In genomic region chr2:95166065-95166763, GRCh38 we compare ENCODE assay signal across 8 cellular contexts. TPM values are rescaled to one million over a fixed set of nuclear protein-coding genes. Genes with fewer than 3 reads are reported as not detected.
DNase-seq lines count a peak whose midpoint lies in the region; ATAC-seq lines count a peak whose summit lies in the region.

No MANE protein-coding gene starts in this region.

- in situ Hi-C loops in ACHN (cut with HindIII; ENCODE audit: low pct_ligation_motif_present, low pct_unique_long_range_greater_than_20kb, low sequenced_read_pairs): no loop called here

- no peaks in the 10 kb centered on the region for H3K36me3 ChIP-seq in duodenal mucosa (ENCODE audit: control insufficient read depth in 1 of 2, insufficient read depth in 2 of 2, low read length in 2 of 2)

- H3K4me1 ChIP-seq in duodenal mucosa (ENCODE audit: control insufficient read depth in 1 of 2, insufficient read depth in 2 of 2, low read length in 2 of 2): peaks cover 14 to 16% of the 10 kb centered on the region in 2 donors

- H3K27ac ChIP-seq in duodenal mucosa (ENCODE audit: low read depth, low read length): no peak overlapping the region

- peaks cover 0 to 17% (median 2%) of the 10 kb centered on the region in 9 donors for H3K9me3 Mint-ChIP-seq in naive thymus-derived CD8-positive, alpha-beta T cell

- H3K27ac Mint-ChIP-seq in naive thymus-derived CD8-positive, alpha-beta T cell: peak overlapping the region; percentile 97 to 99 (median 98)

- peaks cover 0 to 16% (median 0%) of the 10 kb centered on the region in 3 donors for H3K36me3 Mint-ChIP-seq in naive thymus-derived CD8-positive, alpha-beta T cell

- peak overlapping the region; percentile 81 for H3K4me3 ChIP-seq in Jurkat, Clone E6-1 (ENCODE audit: low read length)
- H3K4me3 ChIP-seq in duodenal mucosa (ENCODE audit: low read depth in 1 of 2, low read length in 2 of 2): peak overlapping the region; percentile 95 to 99

- DNase-seq in ACHN (peak; percentile 28), dermis blood vessel endothelial cell (no peak), kidney tubule cell (ENCODE audit: low spot score) (no peak)
- no peak for DNase-seq in Jurkat, Clone E6-1 (ENCODE audit: low read depth, low spot score)
- DNase-seq in naive thymus-derived CD8-positive, alpha-beta T cell: no peak

- POLR2A ChIA-PET in naive thymus-derived CD8-positive, alpha-beta T cell (lab: Charles Lee): interaction anchor here (1.1 to 3.0 kb wide), 3 partner anchors 41 to 143 kb away, joined by 3 to 26 read pairs (median 4); partner anchors contain the start of genes MRPS5 and ZNF892

- ATAC-seq in GM19324 (IDR thresholded peaks at IDR 0.05; ENCODE audit: low FRiP score, unreplicated experiment) (peak; percentile 11), GM21423 (IDR thresholded peaks at IDR 0.05; ENCODE audit: unreplicated experiment) (no peak)
- ATAC-seq in naive thymus-derived CD8-positive, alpha-beta T cell: peak; percentile 15

- H3K4me1 Mint-ChIP-seq in naive thymus-derived CD8-positive, alpha-beta T cell: peaks cover 13 to 52% (median 39%) of the 10 kb centered on the region in 4 donors

- peak overlapping the region; percentile 97 to 100 (median 100) for H3K4me3 Mint-ChIP-seq in naive thymus-derived CD8-positive, alpha-beta T cell

- H3K27me3 ChIP-seq in duodenal mucosa (ENCODE audit: control insufficient read depth in 1 of 2, insufficient read depth in 2 of 2, low read length in 2 of 2): no peaks in the 10 kb centered on the region

- H3K9me3 ChIP-seq in duodenal mucosa (ENCODE audit: control insufficient read depth in 1 of 2, low read length in 2 of 2): no peaks in the 10 kb centered on the region

- peak overlapping the region; percentile 86 to 96 for H3K9ac ChIP-seq in duodenal mucosa (ENCODE audit: low read depth in 1 of 2, low read length in 2 of 2)

- H3K27me3 Mint-ChIP-seq in naive thymus-derived CD8-positive, alpha-beta T cell: no peaks in the 10 kb centered on the region

RNA-seq across cellular contexts. Expression of gene ZNF2, which starts 0.6 kb away (rescaled TPM):
- 4.6 TPM for polyA plus RNA-seq in Jurkat, Clone E6-1 (2012; ENCODE audit: insufficient read depth, insufficient read length)
- 1 to 10 TPM; 4.0 to 4.7 TPM for total RNA-seq in naive thymus-derived CD8-positive, alpha-beta T cell
- polyA plus RNA-seq in naive thymus-derived CD8-positive, alpha-beta T cell: 1 to 10 TPM; 2.5 to 4.2 (median 3.6) TPM
- 8.8 and 12.4 TPM in 2 replicates for total RNA-seq in dermis blood vessel endothelial cell

RNA-seq across cellular contexts. Expression of gene ZNF514, which starts 6.6 kb away (rescaled TPM):
- 9.4 TPM for polyA plus RNA-seq in Jurkat, Clone E6-1 (2012; ENCODE audit: insufficient read depth, insufficient read length)
- 10 to 100 TPM; 42.3 to 43.9 TPM for total RNA-seq in naive thymus-derived CD8-positive, alpha-beta T cell
- polyA plus RNA-seq in naive thymus-derived CD8-positive, alpha-beta T cell: 10 to 100 TPM; 10.0 to 11.2 (median 10.3) TPM
- total RNA-seq in dermis blood vessel endothelial cell: 8.7 and 14.0 TPM in 2 replicates

RNA-seq across cellular contexts. Expression of gene ZNF892, which starts 41.1 kb away (rescaled TPM):
- not detected for polyA plus RNA-seq in Jurkat, Clone E6-1 (2012; ENCODE audit: insufficient read depth, insufficient read length)
- 1 to 10 TPM; 3.0 to 4.0 TPM for total RNA-seq in naive thymus-derived CD8-positive, alpha-beta T cell
- 1 to 10 TPM in 1 of 3 donors, under 1 TPM in 2; 0.65 to 1.7 (median 0.88) TPM for polyA plus RNA-seq in naive thymus-derived CD8-positive, alpha-beta T cell
- total RNA-seq in dermis blood vessel endothelial cell: 7.7 and 8.7 TPM in 2 replicates

RNA-seq across cellular contexts. Expression of gene MRPS5, which starts 44.6 kb away (rescaled TPM):
- polyA plus RNA-seq in Jurkat, Clone E6-1 (2012; ENCODE audit: insufficient read depth, insufficient read length): 113 TPM
- 10 to 100 TPM; 59.0 to 66.0 TPM for total RNA-seq in naive thymus-derived CD8-positive, alpha-beta T cell
- 10 to 100 TPM; 37.2 to 54.6 (median 43.0) TPM for polyA plus RNA-seq in naive thymus-derived CD8-positive, alpha-beta T cell
- total RNA-seq in dermis blood vessel endothelial cell: 56.3 and 62.7 TPM in 2 replicates
